11 cellular contexts compared by ENCODE assay signal in the genomic region with DNA sequence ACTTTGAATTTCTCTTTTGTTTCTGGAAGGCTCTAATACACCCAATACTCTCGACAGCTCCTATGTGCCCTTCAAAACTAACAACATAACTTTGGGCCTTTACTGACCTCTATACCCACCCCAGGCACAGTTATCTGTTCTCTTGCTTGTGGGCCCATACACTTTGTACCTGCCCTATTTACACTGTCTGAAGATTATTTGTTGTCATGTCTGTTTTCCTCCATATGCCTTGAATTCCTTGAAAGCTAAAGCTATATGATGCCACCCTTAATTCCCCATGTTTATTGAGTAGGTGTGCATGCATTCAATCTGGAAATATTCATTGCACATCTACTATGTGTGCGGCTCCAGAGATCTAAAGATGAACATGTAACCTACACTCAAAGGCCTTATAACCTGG.
"Had no signal": no experiment of that assay in that cellular context is flagged by ENCODE, and none has a peak within 500 bp of the region (broad histone marks: within the 10 kb centered on the region; RNA-seq: fewer than 3 reads in every experiment).

No MANE protein-coding gene starts in this region.

- FAIRE-seq: H1, H54 had no signal

- H2AFZ ChIP-seq: GM23248, GM23338 had no signal

- H3K27ac ChIP-seq: GM23248 had no signal

- DNase-seq: GM23248, GOT3, H7, H9, HCEC 1CT, HFFc6 had no signal

- H3K9me3 ChIP-seq: HAP-1 had no signal

- H3K4me3 ChIP-seq: GM23248, GM23338, HAP-1 had no signal

- H3K36me3 ChIP-seq: HAP-1 had no signal

- ATAC-seq: GM23338, HCT116 had no signal

- H3K4me2 ChIP-seq: GM23338 had no signal

- H3K4me1 ChIP-seq: HAP-1 had no signal

- H3K9ac ChIP-seq: GM23248 had no signal
